ENCODE assay signal across 21 cellular contexts in the genomic region with DNA sequence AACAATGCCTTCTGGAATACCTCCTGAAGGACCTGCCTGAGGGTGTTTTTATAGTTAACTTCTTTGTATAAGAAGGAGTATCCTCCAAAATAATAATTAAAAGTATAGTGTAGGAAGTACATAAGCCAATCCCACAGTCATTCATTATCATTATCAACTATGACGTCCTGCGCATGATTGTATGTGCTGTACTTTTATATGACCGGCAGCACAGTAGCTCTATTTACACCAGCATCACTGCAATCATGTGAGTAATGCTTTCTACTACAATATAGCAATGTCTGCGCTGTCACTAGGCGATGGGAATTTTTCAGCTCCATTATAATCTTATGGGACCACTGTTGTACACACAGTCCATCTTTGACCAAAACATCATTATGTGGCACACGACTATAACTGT.
A peak's percentile ranks its signal among the peaks of the same experiment; 100 is the strongest.
DNase-seq lines count a peak whose midpoint lies in the region; FAIRE-seq and TF ChIP-seq lines count a peak whose summit lies in the region.
"Had no signal": no experiment of that assay in that cellular context is flagged by ENCODE, and none has a peak within 500 bp of the region (broad histone marks: within the 10 kb centered on the region; RNA-seq: fewer than 3 reads in every experiment).

No MANE protein-coding gene starts in this region.

- no peak overlapping the region for H3K4me3 ChIP-seq in neural cell (ENCODE audit: low read length)
- H3K4me3 ChIP-seq: A549, BLaER1 had no signal

- no peaks in the 10 kb centered on the region for H3K4me1 Mint-ChIP-seq in activated CD4-positive, alpha-beta T cell treated with anti-CD3 and anti-CD28 coated beads, Interleukin-2, amount 10 ng/mL, durations not matched to agents 7 days and 5 days
- H3K4me1 Mint-ChIP-seq: CD4-positive, alpha-beta memory T cell; CD4-positive, CD25-positive, alpha-beta regulatory T cell; CD8-positive, alpha-beta memory T cell had no signal

- H3K4me3 Mint-ChIP-seq in activated CD4-positive, alpha-beta T cell treated with anti-CD3 and anti-CD28 coated beads, Interleukin-2, amount 10 ng/mL, durations not matched to agents 7 days and 5 days = no peak overlapping the region
- H3K4me3 Mint-ChIP-seq: CD14-positive monocyte; CD4-positive, alpha-beta memory T cell; CD4-positive, CD25-positive, alpha-beta regulatory T cell; CD8-positive, alpha-beta memory T cell had no signal

- H3K36me3 ChIP-seq in neural cell (ENCODE audit: insufficient read depth, low read length) = no peaks in the 10 kb centered on the region
- H3K36me3 ChIP-seq: BE2C, BLaER1 had no signal

- no peaks in the 10 kb centered on the region for H3K27me3 ChIP-seq in neural cell (ENCODE audit: insufficient read depth, low read depth, low read length)
- H3K27me3 ChIP-seq: BE2C, BLaER1 had no signal

- no peak overlapping the region for H2AFZ ChIP-seq in neural cell (ENCODE audit: low read depth, low read length)

- TF ChIP-seq EP300 in neural cell (conservative IDR thresholded peaks at IDR 0.05; ENCODE audit: poor library complexity, severe bottlenecking) = no peak

- no peak for TF ChIP-seq RAD21 in neural cell (conservative IDR thresholded peaks at IDR 0.05)

- POLR2A ChIA-PET in activated CD4-positive, alpha-beta T cell treated with anti-CD3 and anti-CD28 coated beads, Interleukin-2, amount 10 ng/mL, durations not matched to agents 7 days and 5 days (lab: Charles Lee) = no interaction called here

- H3K9ac ChIP-seq in neural cell (ENCODE audit: low read length) = no peak overlapping the region
- H3K9ac ChIP-seq: BLaER1 had no signal

- no peaks in the 10 kb centered on the region for H4K20me1 ChIP-seq in neural cell (ENCODE audit: insufficient read depth)
- H4K20me1 ChIP-seq: BLaER1 had no signal

- no peak overlapping the region for H3K27ac Mint-ChIP-seq in activated CD4-positive, alpha-beta T cell treated with anti-CD3 and anti-CD28 coated beads, Interleukin-2, amount 10 ng/mL, durations not matched to agents 7 days and 5 days
- H3K27ac Mint-ChIP-seq: CD14-positive monocyte; CD4-positive, alpha-beta memory T cell; CD4-positive, CD25-positive, alpha-beta regulatory T cell; CD8-positive, alpha-beta memory T cell had no signal

- no peaks in the 10 kb centered on the region for H3K9me3 ChIP-seq in neural cell (ENCODE audit: low read length)
- H3K9me3 ChIP-seq: A549, BE2C, BLaER1, Caco-2 had no signal

- no peak for FAIRE-seq in HTR-8/SVneo (lab: Jason Lieb, UNC)
- FAIRE-seq: A549, D721Med, GM12891, GM19239 had no signal

- no peaks in the 10 kb centered on the region for H3F3A ChIP-seq in neural cell (ENCODE audit: insufficient read depth, low read length, poor library complexity, severe bottlenecking)

- no peaks in the 10 kb centered on the region for H3K9me3 Mint-ChIP-seq in activated CD4-positive, alpha-beta T cell treated with anti-CD3 and anti-CD28 coated beads, Interleukin-2, amount 10 ng/mL, durations not matched to agents 7 days and 5 days
- H3K9me3 Mint-ChIP-seq: CD14-positive monocyte; CD8-positive, alpha-beta memory T cell had no signal

- CTCF ChIA-PET in activated CD4-positive, alpha-beta T cell treated with anti-CD3 and anti-CD28 coated beads, Interleukin-2, amount 10 ng/mL, durations not matched to agents 7 days and 5 days (lab: Charles Lee) = no interaction called here

- H3K79me2 ChIP-seq in neural cell (replicated peaks; ENCODE audit: insufficient read depth, low read length) = no peaks in the 10 kb centered on the region

- in situ Hi-C loops in SK-MEL-5 (cut with HindIII; ENCODE audit: low pct_unique_long_range_greater_than_20kb, low sequenced_read_pairs) = no loop called here

- peak; percentile 51 for DNase-seq in COLO829 (ENCODE audit: low spot score)
- peak; percentile 55 for DNase-seq in SK-MEL-5 (ENCODE audit: low read depth, low spot score)
- DNase-seq in HTR-8/SVneo (ENCODE audit: insufficient read length, low spot score) = no peak
- DNase-seq in activated CD4-positive, alpha-beta T cell treated with anti-CD3 and anti-CD28 coated beads, Interleukin-2, amount 10 ng/mL, durations not matched to agents 7 days and 5 days = no peak
- DNase-seq: BE2C; C1 segment of cervical spinal cord; Caco-2; Calu3; CD4-positive, alpha-beta memory T cell; CD4-positive, CD25-positive, alpha-beta regulatory T cell; CD8-positive, alpha-beta memory T cell; DMS79 treated with DMSO at 0.1 percent for 48 hours; GF-D8 had no signal

- no peaks in the 10 kb centered on the region for H3K36me3 Mint-ChIP-seq in activated CD4-positive, alpha-beta T cell treated with anti-CD3 and anti-CD28 coated beads, Interleukin-2, amount 10 ng/mL, durations not matched to agents 7 days and 5 days (ENCODE audit: low read depth)
- H3K36me3 Mint-ChIP-seq: CD14-positive monocyte; CD4-positive, alpha-beta memory T cell; CD4-positive, CD25-positive, alpha-beta regulatory T cell; CD8-positive, alpha-beta memory T cell had no signal

- no peak for TF ChIP-seq CTCF in neural cell (IDR thresholded peaks at IDR 0.05; ENCODE audit: poor library complexity, severe bottlenecking)

- H3K4me2 ChIP-seq in neural cell (ENCODE audit: low read length) = no peak overlapping the region
- H3K4me2 ChIP-seq: A549, BLaER1 had no signal

- no peaks in the 10 kb centered on the region for H3K9me2 ChIP-seq in neural cell (ENCODE audit: insufficient read depth, low read length)

- no peak overlapping the region for H3K27ac ChIP-seq in neural cell (ENCODE audit: low read length)
- H3K27ac ChIP-seq: 22Rv1, A549, BLaER1 had no signal

- peaks cover 22% of the 10 kb centered on the region for H3K27me3 Mint-ChIP-seq in activated CD4-positive, alpha-beta T cell treated with anti-CD3 and anti-CD28 coated beads, Interleukin-2, amount 10 ng/mL, durations not matched to agents 7 days and 5 days
- H3K27me3 Mint-ChIP-seq: CD4-positive, CD25-positive, alpha-beta regulatory T cell had no signal

TF ChIP-seq in neural cell, 6 proteins besides CTCF, POLR2A, EP300 and RAD21:
- TF ChIP-seq TAF1 (IDR thresholded peaks at IDR 0.05; ENCODE audit: low read depth) (no peak), EZH2 (IDR thresholded peaks at IDR 0.05; ENCODE audit: borderline replicate concordance, insufficient read depth, low read length, poor library complexity, severe bottlenecking) (no peak), POLR2AphosphoS5 (IDR thresholded peaks at IDR 0.05) (peak; percentile 24)

Comparison
In these comparisons a context has a peak if more than half of its experiments do, and no peak if none do; other contexts are left out.
1. DNase-seq: peak in COLO829 (single experiment) and SK-MEL-5 (single experiment); none in HTR-8/SVneo (single experiment) and activated CD4-positive, alpha-beta T cell treated with anti-CD3 and anti-CD28 coated beads, Interleukin-2, amount 10 ng/mL, durations not matched to agents 7 days and 5 days (single experiment).